1 cellular context compared by ENCODE assay signal in genomic region chr7:22822486-22823141, GRCh38.
A peak's percentile ranks its signal among the peaks of the same experiment; 100 is the strongest.
TF ChIP-seq lines count a peak whose summit lies in the region.

Gene TOMM7, minus strand, starts transcription at chr7:22822849. Its CDS starts 70 bp downstream, at chr7:22822779.

TF ChIP-seq in K562, 482 proteins besides CTCF, POLR2A, EP300 and RAD21 (continued from another document and continues in another):
- TF ChIP-seq, protein P1, sequence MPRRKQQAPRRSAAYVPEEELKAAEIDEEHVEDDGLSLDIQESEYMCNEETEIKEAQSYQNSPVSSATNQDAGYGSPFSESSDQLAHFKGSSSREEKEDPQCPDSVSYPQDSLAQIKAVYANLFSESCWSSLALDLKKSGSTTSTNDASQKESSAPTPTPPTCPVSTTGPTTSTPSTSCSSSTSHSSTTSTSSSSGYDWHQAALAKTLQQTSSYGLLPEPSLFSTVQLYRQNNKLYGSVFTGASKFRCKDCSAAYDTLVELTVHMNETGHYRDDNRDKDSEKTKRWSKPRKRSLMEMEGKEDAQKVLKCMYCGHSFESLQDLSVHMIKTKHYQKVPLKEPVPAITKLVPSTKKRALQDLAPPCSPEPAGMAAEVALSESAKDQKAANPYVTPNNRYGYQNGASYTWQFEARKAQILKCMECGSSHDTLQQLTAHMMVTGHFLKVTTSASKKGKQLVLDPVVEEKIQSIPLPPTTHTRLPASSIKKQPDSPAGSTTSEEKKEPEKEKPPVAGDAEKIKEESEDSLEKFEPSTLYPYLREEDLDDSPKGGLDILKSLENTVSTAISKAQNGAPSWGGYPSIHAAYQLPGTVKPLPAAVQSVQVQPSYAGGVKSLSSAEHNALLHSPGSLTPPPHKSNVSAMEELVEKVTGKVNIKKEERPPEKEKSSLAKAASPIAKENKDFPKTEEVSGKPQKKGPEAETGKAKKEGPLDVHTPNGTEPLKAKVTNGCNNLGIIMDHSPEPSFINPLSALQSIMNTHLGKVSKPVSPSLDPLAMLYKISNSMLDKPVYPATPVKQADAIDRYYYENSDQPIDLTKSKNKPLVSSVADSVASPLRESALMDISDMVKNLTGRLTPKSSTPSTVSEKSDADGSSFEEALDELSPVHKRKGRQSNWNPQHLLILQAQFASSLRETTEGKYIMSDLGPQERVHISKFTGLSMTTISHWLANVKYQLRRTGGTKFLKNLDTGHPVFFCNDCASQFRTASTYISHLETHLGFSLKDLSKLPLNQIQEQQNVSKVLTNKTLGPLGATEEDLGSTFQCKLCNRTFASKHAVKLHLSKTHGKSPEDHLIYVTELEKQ (CRISPR knock-in tag; IDR thresholded peaks at IDR 0.05): no peak
- TF ChIP-seq, protein P2, sequence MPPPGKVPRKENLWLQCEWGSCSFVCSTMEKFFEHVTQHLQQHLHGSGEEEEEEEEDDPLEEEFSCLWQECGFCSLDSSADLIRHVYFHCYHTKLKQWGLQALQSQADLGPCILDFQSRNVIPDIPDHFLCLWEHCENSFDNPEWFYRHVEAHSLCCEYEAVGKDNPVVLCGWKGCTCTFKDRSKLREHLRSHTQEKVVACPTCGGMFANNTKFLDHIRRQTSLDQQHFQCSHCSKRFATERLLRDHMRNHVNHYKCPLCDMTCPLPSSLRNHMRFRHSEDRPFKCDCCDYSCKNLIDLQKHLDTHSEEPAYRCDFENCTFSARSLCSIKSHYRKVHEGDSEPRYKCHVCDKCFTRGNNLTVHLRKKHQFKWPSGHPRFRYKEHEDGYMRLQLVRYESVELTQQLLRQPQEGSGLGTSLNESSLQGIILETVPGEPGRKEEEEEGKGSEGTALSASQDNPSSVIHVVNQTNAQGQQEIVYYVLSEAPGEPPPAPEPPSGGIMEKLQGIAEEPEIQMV (tag; conservative IDR thresholded peaks at IDR 0.05; ENCODE audit: low read depth): no peak
- TF ChIP-seq MBD2 (IDR thresholded peaks at IDR 0.05; ENCODE audit: borderline replicate concordance, low read depth): peak; percentile 63; the same call in 1 of the 2 replicates
- peak; percentile 53; the same call in 1 of the 2 replicates for TF ChIP-seq SIN3B (IDR thresholded peaks at IDR 0.05; ENCODE audit: low read depth)
- TF ChIP-seq TGIF2 (CRISPR knock-in tag; IDR thresholded peaks at IDR 0.05): no peak
- TF ChIP-seq, protein P3, sequence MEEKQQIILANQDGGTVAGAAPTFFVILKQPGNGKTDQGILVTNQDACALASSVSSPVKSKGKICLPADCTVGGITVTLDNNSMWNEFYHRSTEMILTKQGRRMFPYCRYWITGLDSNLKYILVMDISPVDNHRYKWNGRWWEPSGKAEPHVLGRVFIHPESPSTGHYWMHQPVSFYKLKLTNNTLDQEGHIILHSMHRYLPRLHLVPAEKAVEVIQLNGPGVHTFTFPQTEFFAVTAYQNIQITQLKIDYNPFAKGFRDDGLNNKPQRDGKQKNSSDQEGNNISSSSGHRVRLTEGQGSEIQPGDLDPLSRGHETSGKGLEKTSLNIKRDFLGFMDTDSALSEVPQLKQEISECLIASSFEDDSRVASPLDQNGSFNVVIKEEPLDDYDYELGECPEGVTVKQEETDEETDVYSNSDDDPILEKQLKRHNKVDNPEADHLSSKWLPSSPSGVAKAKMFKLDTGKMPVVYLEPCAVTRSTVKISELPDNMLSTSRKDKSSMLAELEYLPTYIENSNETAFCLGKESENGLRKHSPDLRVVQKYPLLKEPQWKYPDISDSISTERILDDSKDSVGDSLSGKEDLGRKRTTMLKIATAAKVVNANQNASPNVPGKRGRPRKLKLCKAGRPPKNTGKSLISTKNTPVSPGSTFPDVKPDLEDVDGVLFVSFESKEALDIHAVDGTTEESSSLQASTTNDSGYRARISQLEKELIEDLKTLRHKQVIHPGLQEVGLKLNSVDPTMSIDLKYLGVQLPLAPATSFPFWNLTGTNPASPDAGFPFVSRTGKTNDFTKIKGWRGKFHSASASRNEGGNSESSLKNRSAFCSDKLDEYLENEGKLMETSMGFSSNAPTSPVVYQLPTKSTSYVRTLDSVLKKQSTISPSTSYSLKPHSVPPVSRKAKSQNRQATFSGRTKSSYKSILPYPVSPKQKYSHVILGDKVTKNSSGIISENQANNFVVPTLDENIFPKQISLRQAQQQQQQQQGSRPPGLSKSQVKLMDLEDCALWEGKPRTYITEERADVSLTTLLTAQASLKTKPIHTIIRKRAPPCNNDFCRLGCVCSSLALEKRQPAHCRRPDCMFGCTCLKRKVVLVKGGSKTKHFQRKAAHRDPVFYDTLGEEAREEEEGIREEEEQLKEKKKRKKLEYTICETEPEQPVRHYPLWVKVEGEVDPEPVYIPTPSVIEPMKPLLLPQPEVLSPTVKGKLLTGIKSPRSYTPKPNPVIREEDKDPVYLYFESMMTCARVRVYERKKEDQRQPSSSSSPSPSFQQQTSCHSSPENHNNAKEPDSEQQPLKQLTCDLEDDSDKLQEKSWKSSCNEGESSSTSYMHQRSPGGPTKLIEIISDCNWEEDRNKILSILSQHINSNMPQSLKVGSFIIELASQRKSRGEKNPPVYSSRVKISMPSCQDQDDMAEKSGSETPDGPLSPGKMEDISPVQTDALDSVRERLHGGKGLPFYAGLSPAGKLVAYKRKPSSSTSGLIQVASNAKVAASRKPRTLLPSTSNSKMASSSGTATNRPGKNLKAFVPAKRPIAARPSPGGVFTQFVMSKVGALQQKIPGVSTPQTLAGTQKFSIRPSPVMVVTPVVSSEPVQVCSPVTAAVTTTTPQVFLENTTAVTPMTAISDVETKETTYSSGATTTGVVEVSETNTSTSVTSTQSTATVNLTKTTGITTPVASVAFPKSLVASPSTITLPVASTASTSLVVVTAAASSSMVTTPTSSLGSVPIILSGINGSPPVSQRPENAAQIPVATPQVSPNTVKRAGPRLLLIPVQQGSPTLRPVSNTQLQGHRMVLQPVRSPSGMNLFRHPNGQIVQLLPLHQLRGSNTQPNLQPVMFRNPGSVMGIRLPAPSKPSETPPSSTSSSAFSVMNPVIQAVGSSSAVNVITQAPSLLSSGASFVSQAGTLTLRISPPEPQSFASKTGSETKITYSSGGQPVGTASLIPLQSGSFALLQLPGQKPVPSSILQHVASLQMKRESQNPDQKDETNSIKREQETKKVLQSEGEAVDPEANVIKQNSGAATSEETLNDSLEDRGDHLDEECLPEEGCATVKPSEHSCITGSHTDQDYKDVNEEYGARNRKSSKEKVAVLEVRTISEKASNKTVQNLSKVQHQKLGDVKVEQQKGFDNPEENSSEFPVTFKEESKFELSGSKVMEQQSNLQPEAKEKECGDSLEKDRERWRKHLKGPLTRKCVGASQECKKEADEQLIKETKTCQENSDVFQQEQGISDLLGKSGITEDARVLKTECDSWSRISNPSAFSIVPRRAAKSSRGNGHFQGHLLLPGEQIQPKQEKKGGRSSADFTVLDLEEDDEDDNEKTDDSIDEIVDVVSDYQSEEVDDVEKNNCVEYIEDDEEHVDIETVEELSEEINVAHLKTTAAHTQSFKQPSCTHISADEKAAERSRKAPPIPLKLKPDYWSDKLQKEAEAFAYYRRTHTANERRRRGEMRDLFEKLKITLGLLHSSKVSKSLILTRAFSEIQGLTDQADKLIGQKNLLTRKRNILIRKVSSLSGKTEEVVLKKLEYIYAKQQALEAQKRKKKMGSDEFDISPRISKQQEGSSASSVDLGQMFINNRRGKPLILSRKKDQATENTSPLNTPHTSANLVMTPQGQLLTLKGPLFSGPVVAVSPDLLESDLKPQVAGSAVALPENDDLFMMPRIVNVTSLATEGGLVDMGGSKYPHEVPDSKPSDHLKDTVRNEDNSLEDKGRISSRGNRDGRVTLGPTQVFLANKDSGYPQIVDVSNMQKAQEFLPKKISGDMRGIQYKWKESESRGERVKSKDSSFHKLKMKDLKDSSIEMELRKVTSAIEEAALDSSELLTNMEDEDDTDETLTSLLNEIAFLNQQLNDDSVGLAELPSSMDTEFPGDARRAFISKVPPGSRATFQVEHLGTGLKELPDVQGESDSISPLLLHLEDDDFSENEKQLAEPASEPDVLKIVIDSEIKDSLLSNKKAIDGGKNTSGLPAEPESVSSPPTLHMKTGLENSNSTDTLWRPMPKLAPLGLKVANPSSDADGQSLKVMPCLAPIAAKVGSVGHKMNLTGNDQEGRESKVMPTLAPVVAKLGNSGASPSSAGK (IDR thresholded peaks at IDR 0.05): peak; percentile 51; the same call in 1 of the 2 replicates
- TF ChIP-seq ZC3H11A (IDR thresholded peaks at IDR 0.05; ENCODE audit: low read depth, low read length): no peak
- 0 out of 2 replicates have a peak, but pooled peaks have one; percentile 30 for TF ChIP-seq MTA3 (IDR thresholded peaks at IDR 0.05; ENCODE audit: borderline replicate concordance)
- no peak for TF ChIP-seq ZNF395 (CRISPR knock-in tag; IDR thresholded peaks at IDR 0.05)
- TF ChIP-seq CCNT2 (IDR thresholded peaks at IDR 0.05; ENCODE audit: borderline replicate concordance, extremely low read depth, insufficient read length, low read depth, low read length): no peak
- no peak for TF ChIP-seq BACH1 (tag; IDR thresholded peaks at IDR 0.05)
- TF ChIP-seq, protein P4, sequence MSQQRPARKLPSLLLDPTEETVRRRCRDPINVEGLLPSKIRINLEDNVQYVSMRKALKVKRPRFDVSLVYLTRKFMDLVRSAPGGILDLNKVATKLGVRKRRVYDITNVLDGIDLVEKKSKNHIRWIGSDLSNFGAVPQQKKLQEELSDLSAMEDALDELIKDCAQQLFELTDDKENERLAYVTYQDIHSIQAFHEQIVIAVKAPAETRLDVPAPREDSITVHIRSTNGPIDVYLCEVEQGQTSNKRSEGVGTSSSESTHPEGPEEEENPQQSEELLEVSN (IDR thresholded peaks at IDR 0.05; ENCODE audit: borderline replicate concordance in 1 of 2, extremely low read depth in 1 of 2, insufficient read depth in 1 of 2, insufficient read length in 1 of 2, low read depth in 1 of 2, low read length in 1 of 2, poor library complexity in 1 of 2, severe bottlenecking in 1 of 2): peak; percentile 36 to 61
- TF ChIP-seq, protein P5, sequence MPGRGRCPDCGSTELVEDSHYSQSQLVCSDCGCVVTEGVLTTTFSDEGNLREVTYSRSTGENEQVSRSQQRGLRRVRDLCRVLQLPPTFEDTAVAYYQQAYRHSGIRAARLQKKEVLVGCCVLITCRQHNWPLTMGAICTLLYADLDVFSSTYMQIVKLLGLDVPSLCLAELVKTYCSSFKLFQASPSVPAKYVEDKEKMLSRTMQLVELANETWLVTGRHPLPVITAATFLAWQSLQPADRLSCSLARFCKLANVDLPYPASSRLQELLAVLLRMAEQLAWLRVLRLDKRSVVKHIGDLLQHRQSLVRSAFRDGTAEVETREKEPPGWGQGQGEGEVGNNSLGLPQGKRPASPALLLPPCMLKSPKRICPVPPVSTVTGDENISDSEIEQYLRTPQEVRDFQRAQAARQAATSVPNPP (IDR thresholded peaks at IDR 0.05; ENCODE audit: borderline replicate concordance, insufficient read depth, insufficient read length): no peak
- TF ChIP-seq CXXC5 (CRISPR knock-in tag; IDR thresholded peaks at IDR 0.05): peak; percentile 40
- 0 out of 2 replicates have a peak, but pooled peaks have one; percentile 22 for TF ChIP-seq ZNF324 (CRISPR knock-in tag; IDR thresholded peaks at IDR 0.05)
- TF ChIP-seq KDM2B (CRISPR knock-in tag; IDR thresholded peaks at IDR 0.05): no peak
- no peak for TF ChIP-seq SMC3 (conservative IDR thresholded peaks at IDR 0.05; ENCODE audit: insufficient read depth, low read depth, low read length)
- TF ChIP-seq, protein P6, sequence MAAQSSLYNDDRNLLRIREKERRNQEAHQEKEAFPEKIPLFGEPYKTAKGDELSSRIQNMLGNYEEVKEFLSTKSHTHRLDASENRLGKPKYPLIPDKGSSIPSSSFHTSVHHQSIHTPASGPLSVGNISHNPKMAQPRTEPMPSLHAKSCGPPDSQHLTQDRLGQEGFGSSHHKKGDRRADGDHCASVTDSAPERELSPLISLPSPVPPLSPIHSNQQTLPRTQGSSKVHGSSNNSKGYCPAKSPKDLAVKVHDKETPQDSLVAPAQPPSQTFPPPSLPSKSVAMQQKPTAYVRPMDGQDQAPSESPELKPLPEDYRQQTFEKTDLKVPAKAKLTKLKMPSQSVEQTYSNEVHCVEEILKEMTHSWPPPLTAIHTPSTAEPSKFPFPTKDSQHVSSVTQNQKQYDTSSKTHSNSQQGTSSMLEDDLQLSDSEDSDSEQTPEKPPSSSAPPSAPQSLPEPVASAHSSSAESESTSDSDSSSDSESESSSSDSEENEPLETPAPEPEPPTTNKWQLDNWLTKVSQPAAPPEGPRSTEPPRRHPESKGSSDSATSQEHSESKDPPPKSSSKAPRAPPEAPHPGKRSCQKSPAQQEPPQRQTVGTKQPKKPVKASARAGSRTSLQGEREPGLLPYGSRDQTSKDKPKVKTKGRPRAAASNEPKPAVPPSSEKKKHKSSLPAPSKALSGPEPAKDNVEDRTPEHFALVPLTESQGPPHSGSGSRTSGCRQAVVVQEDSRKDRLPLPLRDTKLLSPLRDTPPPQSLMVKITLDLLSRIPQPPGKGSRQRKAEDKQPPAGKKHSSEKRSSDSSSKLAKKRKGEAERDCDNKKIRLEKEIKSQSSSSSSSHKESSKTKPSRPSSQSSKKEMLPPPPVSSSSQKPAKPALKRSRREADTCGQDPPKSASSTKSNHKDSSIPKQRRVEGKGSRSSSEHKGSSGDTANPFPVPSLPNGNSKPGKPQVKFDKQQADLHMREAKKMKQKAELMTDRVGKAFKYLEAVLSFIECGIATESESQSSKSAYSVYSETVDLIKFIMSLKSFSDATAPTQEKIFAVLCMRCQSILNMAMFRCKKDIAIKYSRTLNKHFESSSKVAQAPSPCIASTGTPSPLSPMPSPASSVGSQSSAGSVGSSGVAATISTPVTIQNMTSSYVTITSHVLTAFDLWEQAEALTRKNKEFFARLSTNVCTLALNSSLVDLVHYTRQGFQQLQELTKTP (IDR thresholded peaks at IDR 0.05; ENCODE audit: low read depth in 1 of 2, partially characterized antibody in 2 of 2): no peak
- TF ChIP-seq ZNF184 (CRISPR knock-in tag; IDR thresholded peaks at IDR 0.05): no peak
- no peak for TF ChIP-seq ZNF561 (CRISPR knock-in tag; conservative IDR thresholded peaks at IDR 0.05)
- no peak; the same call in 1 of the 2 replicates for TF ChIP-seq TOE1 (IDR thresholded peaks at IDR 0.05; ENCODE audit: borderline replicate concordance)
- TF ChIP-seq TOE1 (CRISPR knock-in tag; IDR thresholded peaks at IDR 0.05; ENCODE audit: borderline replicate concordance, low read depth): no peak
- TF ChIP-seq PHTF2 (CRISPR knock-in tag; IDR thresholded peaks at IDR 0.05): no peak
- TF ChIP-seq SMAD3 (CRISPR knock-in tag; conservative IDR thresholded peaks at IDR 0.05): no peak
- TF ChIP-seq IFI16 (CRISPR knock-in tag; IDR thresholded peaks at IDR 0.05): no peak
- TF ChIP-seq THRB (CRISPR knock-in tag; conservative IDR thresholded peaks at IDR 0.05): no peak
